ENCODE assay signal across 1 cellular context in the genomic region with DNA sequence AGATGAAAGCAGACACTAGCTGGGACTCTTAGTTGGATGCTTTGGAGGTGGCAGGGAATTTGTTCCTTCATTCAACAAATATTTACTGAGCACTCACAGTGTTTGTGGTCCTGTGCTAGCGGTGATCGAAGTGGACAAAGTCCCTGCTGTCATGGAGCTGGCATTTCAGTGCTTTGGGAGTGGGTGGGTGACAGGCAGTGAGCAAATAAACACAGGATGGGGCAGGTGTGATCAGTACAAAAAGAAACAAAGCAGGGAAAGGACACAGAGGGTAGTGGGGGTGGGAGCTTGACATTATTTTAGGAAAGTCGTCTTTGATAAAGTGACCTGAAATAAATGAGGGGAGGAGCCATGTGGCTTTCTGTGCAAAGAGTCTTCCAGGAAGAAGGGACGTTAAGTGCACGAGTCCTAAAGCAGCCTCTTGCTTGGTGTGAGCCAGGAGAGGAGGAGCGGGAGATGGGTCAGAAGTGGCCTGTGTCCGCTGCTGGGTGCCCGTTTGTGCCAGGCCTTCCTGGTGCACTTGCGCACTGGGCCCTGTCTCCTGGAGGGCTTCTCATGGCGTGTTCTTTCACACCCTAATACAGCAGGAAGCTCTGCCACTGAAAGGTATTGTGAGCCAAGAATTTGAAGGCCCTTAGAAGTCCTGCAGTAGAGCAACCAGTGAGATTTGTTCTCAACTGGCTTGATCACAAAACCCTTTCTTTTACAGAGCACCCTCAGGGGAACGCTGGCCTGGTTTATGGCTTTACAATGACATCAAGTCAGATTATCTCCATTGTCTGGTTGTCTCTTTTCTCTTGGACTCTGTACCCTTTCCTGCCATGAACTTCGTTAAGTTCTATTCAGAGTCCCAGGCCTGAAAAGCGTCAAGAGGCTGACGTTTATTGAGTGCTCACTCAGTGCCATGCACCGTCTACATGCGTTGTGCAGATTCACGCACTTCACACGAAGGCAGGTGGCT.
TF ChIP-seq lines count a peak whose summit lies in the region.

No MANE protein-coding gene starts in this region.

TF ChIP-seq in HepG2, 621 proteins besides CTCF, POLR2A, EP300 and RAD21 (continued from another document and continues in another):
- TF ChIP-seq, protein P1, sequence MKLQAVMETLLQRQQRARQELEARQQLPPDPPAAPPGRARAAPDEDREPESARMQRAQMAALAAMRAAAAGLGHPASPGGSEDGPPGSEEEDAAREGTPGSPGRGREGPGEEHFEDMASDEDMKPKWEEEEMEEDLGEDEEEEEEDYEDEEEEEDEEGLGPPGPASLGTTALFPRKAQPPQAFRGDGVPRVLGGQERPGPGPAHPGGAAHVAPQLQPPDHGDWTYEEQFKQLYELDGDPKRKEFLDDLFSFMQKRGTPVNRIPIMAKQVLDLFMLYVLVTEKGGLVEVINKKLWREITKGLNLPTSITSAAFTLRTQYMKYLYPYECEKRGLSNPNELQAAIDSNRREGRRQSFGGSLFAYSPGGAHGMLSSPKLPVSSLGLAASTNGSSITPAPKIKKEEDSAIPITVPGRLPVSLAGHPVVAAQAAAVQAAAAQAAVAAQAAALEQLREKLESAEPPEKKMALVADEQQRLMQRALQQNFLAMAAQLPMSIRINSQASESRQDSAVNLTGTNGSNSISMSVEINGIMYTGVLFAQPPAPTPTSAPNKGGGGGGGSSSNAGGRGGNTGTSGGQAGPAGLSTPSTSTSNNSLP (IDR thresholded peaks at IDR 0.05; ENCODE audit: low read depth, low read length) = peak; percentile 44
- peak; percentile 81 for TF ChIP-seq ESRRA (CRISPR knock-in tag; IDR thresholded peaks at IDR 0.05; ENCODE audit: low read depth)
- TF ChIP-seq CCAR2 (optimal IDR thresholded peaks at IDR 0.05; ENCODE audit: low read depth, low read length) = peak; percentile 62
- peak; percentile 87 for TF ChIP-seq HMG20B (CRISPR knock-in tag; conservative IDR thresholded peaks at IDR 0.05)
- no peak for TF ChIP-seq ZNF34 (CRISPR knock-in tag; IDR thresholded peaks at IDR 0.05; ENCODE audit: borderline replicate concordance)
- TF ChIP-seq CBX1 (IDR thresholded peaks at IDR 0.05; ENCODE audit: low read depth) = peak; percentile 39
- TF ChIP-seq BORCS8-MEF2B (CRISPR knock-in tag; IDR thresholded peaks at IDR 0.05) = peak; percentile 76; the same call in 1 of the 2 replicates
- no peak for TF ChIP-seq ZNF337 (CRISPR knock-in tag; IDR thresholded peaks at IDR 0.05; ENCODE audit: borderline replicate concordance, low read depth)
- TF ChIP-seq POGK (CRISPR knock-in tag; conservative IDR thresholded peaks at IDR 0.05) = peak; percentile 85
- peak; percentile 57; the same call in 1 of the 2 replicates for TF ChIP-seq ZNF224 (CRISPR knock-in tag; IDR thresholded peaks at IDR 0.05)
- no peak for TF ChIP-seq NONO (IDR thresholded peaks at IDR 0.05)
- peak; percentile 89 for TF ChIP-seq NONO (CRISPR knock-in tag; conservative IDR thresholded peaks at IDR 0.05)
- TF ChIP-seq ZFP36 (IDR thresholded peaks at IDR 0.05; ENCODE audit: borderline replicate concordance, low read depth, low read length, partially characterized antibody) = no peak
- peak; percentile 92 for TF ChIP-seq NCOR1 (IDR thresholded peaks at IDR 0.05; ENCODE audit: borderline replicate concordance, low read length)
- TF ChIP-seq, protein P2, sequence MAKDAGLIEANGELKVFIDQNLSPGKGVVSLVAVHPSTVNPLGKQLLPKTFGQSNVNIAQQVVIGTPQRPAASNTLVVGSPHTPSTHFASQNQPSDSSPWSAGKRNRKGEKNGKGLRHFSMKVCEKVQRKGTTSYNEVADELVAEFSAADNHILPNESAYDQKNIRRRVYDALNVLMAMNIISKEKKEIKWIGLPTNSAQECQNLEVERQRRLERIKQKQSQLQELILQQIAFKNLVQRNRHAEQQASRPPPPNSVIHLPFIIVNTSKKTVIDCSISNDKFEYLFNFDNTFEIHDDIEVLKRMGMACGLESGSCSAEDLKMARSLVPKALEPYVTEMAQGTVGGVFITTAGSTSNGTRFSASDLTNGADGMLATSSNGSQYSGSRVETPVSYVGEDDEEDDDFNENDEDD (CRISPR knock-in tag; IDR thresholded peaks at IDR 0.05; ENCODE audit: borderline replicate concordance) = 0 out of 2 replicates have a peak, but pooled peaks have one; percentile 55
- TF ChIP-seq ZKSCAN5 (CRISPR knock-in tag; IDR thresholded peaks at IDR 0.05) = no peak
- TF ChIP-seq, protein P3, sequence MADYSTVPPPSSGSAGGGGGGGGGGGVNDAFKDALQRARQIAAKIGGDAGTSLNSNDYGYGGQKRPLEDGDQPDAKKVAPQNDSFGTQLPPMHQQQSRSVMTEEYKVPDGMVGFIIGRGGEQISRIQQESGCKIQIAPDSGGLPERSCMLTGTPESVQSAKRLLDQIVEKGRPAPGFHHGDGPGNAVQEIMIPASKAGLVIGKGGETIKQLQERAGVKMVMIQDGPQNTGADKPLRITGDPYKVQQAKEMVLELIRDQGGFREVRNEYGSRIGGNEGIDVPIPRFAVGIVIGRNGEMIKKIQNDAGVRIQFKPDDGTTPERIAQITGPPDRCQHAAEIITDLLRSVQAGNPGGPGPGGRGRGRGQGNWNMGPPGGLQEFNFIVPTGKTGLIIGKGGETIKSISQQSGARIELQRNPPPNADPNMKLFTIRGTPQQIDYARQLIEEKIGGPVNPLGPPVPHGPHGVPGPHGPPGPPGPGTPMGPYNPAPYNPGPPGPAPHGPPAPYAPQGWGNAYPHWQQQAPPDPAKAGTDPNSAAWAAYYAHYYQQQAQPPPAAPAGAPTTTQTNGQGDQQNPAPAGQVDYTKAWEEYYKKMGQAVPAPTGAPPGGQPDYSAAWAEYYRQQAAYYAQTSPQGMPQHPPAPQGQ (CRISPR knock-in tag; IDR thresholded peaks at IDR 0.05; ENCODE audit: borderline replicate concordance) = 0 out of 2 replicates have a peak, but pooled peaks have one; percentile 74
- TF ChIP-seq, protein P4, sequence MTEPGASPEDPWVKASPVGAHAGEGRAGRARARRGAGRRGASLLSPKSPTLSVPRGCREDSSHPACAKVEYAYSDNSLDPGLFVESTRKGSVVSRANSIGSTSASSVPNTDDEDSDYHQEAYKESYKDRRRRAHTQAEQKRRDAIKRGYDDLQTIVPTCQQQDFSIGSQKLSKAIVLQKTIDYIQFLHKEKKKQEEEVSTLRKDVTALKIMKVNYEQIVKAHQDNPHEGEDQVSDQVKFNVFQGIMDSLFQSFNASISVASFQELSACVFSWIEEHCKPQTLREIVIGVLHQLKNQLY (CRISPR knock-in tag; IDR thresholded peaks at IDR 0.05) = peak; percentile 97
- TF ChIP-seq MAFG (CRISPR knock-in tag; IDR thresholded peaks at IDR 0.05) = no peak
- no peak for TF ChIP-seq SP140L (CRISPR knock-in tag; IDR thresholded peaks at IDR 0.05; ENCODE audit: borderline replicate concordance)
- TF ChIP-seq ZNF746 (CRISPR knock-in tag; IDR thresholded peaks at IDR 0.05) = peak; percentile 98
- no peak for TF ChIP-seq AGO2 (optimal IDR thresholded peaks at IDR 0.05; ENCODE audit: low read depth, low read length)
- peak; percentile 67 for TF ChIP-seq ASH2L (IDR thresholded peaks at IDR 0.05; ENCODE audit: insufficient read length, low read depth, low read length)
- TF ChIP-seq SAFB2 (CRISPR knock-in tag; IDR thresholded peaks at IDR 0.05; ENCODE audit: borderline replicate concordance, low read depth) = 0 out of 2 replicates have a peak, but pooled peaks have one; percentile 39
- TF ChIP-seq, protein P5, sequence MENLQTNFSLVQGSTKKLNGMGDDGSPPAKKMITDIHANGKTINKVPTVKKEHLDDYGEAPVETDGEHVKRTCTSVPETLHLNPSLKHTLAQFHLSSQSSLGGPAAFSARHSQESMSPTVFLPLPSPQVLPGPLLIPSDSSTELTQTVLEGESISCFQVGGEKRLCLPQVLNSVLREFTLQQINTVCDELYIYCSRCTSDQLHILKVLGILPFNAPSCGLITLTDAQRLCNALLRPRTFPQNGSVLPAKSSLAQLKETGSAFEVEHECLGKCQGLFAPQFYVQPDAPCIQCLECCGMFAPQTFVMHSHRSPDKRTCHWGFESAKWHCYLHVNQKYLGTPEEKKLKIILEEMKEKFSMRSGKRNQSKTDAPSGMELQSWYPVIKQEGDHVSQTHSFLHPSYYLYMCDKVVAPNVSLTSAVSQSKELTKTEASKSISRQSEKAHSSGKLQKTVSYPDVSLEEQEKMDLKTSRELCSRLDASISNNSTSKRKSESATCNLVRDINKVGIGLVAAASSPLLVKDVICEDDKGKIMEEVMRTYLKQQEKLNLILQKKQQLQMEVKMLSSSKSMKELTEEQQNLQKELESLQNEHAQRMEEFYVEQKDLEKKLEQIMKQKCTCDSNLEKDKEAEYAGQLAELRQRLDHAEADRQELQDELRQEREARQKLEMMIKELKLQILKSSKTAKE (CRISPR knock-in tag; IDR thresholded peaks at IDR 0.05; ENCODE audit: borderline replicate concordance) = peak; percentile 95
- TF ChIP-seq ZNF556 (CRISPR knock-in tag; IDR thresholded peaks at IDR 0.05; ENCODE audit: borderline replicate concordance) = peak; percentile 95; the same call in 1 of the 2 replicates
- 0 out of 2 replicates have a peak, but pooled peaks have one; percentile 65 for TF ChIP-seq KDM3A (CRISPR knock-in tag; IDR thresholded peaks at IDR 0.05; ENCODE audit: low read depth)
- TF ChIP-seq THAP8 (CRISPR knock-in tag; IDR thresholded peaks at IDR 0.05; ENCODE audit: borderline replicate concordance) = no peak
- TF ChIP-seq NFIB (CRISPR knock-in tag; IDR thresholded peaks at IDR 0.05; ENCODE audit: borderline replicate concordance) = no peak
- TF ChIP-seq, protein P6, sequence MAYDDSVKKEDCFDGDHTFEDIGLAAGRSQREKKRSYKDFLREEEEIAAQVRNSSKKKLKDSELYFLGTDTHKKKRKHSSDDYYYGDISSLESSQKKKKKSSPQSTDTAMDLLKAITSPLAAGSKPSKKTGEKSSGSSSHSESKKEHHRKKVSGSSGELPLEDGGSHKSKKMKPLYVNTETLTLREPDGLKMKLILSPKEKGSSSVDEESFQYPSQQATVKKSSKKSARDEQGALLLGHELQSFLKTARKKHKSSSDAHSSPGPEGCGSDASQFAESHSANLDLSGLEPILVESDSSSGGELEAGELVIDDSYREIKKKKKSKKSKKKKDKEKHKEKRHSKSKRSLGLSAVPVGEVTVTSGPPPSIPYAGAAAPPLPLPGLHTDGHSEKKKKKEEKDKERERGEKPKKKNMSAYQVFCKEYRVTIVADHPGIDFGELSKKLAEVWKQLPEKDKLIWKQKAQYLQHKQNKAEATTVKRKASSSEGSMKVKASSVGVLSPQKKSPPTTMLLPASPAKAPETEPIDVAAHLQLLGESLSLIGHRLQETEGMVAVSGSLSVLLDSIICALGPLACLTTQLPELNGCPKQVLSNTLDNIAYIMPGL (CRISPR knock-in tag; IDR thresholded peaks at IDR 0.05; ENCODE audit: borderline replicate concordance in 1 of 2, low read depth in 1 of 2) = peak; percentile 20 to 50; a peak in 1 of 4 replicates
- TF ChIP-seq ZNF747 (CRISPR knock-in tag; IDR thresholded peaks at IDR 0.05; ENCODE audit: borderline replicate concordance) = peak; percentile 68; the same call in 1 of the 2 replicates
- peak; percentile 62; the same call in 1 of the 2 replicates for TF ChIP-seq SMAD1 (CRISPR knock-in tag; IDR thresholded peaks at IDR 0.05; ENCODE audit: borderline replicate concordance, low read depth)
- peak; percentile 65 for TF ChIP-seq DRAP1 (CRISPR knock-in tag; IDR thresholded peaks at IDR 0.05)
- TF ChIP-seq ZNF235 (CRISPR knock-in tag; IDR thresholded peaks at IDR 0.05; ENCODE audit: borderline replicate concordance) = no peak
- TF ChIP-seq FOSL2 (CRISPR knock-in tag; IDR thresholded peaks at IDR 0.05) = peak; percentile 92
- TF ChIP-seq ZNF792 (CRISPR knock-in tag; IDR thresholded peaks at IDR 0.05) = peak; percentile 74
- no peak for TF ChIP-seq ZNF562 (CRISPR knock-in tag; IDR thresholded peaks at IDR 0.05; ENCODE audit: borderline replicate concordance)
- peak; percentile 85 for TF ChIP-seq TFAP4 (IDR thresholded peaks at IDR 0.05; ENCODE audit: borderline replicate concordance, low read depth)
- TF ChIP-seq SATB2 (CRISPR knock-in tag; IDR thresholded peaks at IDR 0.05) = no peak
- TF ChIP-seq HHEX (CRISPR knock-in tag; IDR thresholded peaks at IDR 0.05) = peak; percentile 87
- TF ChIP-seq FOSL1 (CRISPR knock-in tag; IDR thresholded peaks at IDR 0.05; ENCODE audit: borderline replicate concordance) = no peak; the same call in 1 of the 2 replicates
- 0 out of 2 replicates have a peak, but pooled peaks have one; percentile 50 for TF ChIP-seq MXD4 (CRISPR knock-in tag; IDR thresholded peaks at IDR 0.05)
- peak; percentile 52; the same call in 1 of the 2 replicates for TF ChIP-seq ZSCAN5A (CRISPR knock-in tag; IDR thresholded peaks at IDR 0.05; ENCODE audit: borderline replicate concordance)
- TF ChIP-seq KDM5B (CRISPR knock-in tag; IDR thresholded peaks at IDR 0.05; ENCODE audit: borderline replicate concordance) = peak; percentile 66; the same call in 1 of the 2 replicates
